25 cellular contexts compared by ENCODE assay signal in genomic region chr1:87523466-87523865, GRCh38.
A peak's percentile ranks its signal among the peaks of the same experiment; 100 is the strongest.
DNase-seq lines count a peak whose midpoint lies in the region; ATAC-seq, FAIRE-seq and TF ChIP-seq lines count a peak whose summit lies in the region.
"Had no signal": no experiment of that assay in that cellular context is flagged by ENCODE, and none has a peak within 500 bp of the region (broad histone marks: within the 10 kb centered on the region; RNA-seq: fewer than 3 reads in every experiment).

No MANE protein-coding gene starts in this region.

- TF ChIP-seq EP300 in GM12878 (IDR thresholded peaks at IDR 0.05; ENCODE audit: borderline replicate concordance in 1 of 2, control insufficient read depth in 1 of 2, low read depth in 2 of 2, low read length in 2 of 2) (no peak), stomach (IDR thresholded peaks at IDR 0.05) (no peak)

- DNase-seq in GM12865 (ENCODE audit: low read depth) (peak; percentile 3), GM12878 (ENCODE audit: low read depth, low spot score) (no peak), left ventricle myocardium superior (no peak), stomach (no peak), AG08395 (ENCODE audit: low spot score) (no peak)
- no peak for DNase-seq in activated CD4-positive, alpha-beta T cell treated with anti-CD3 and anti-CD28 coated beads for 1 hour
- DNase-seq: activated CD4-positive, alpha-beta T cell treated with anti-CD3 and anti-CD28 coated beads, Interleukin-2, amount 50 U/mL, for 48 hours; activated CD8-positive, alpha-beta memory T cell treated with anti-CD3 and anti-CD28 coated beads, Interleukin-2, amount 50 U/mL, for 4 hours; BE2C; central memory CD4-positive, alpha-beta T cell; dermis blood vessel endothelial cell; midbrain; naive thymus-derived CD8-positive, alpha-beta T cell; NCI-H2029 treated with DMSO at 0.1 percent for 48 hours; NCI-H2227 treated with DMSO at 0.1 percent for 48 hours; NCI-H526 treated with DMSO at 0.1 percent for 48 hours; SIG-M5; stimulated activated CD4-positive, alpha-beta T cell treated with anti-CD3 and anti-CD28 coated beads, Interleukin-4, amount 100 ng/mL, for 1 hour had no signal

- SMC1A ChIA-PET in GM12878 (lab: Charles Lee; ENCODE audit: uncharacterized antibody, unreplicated experiment) = interaction anchor here (1.6 kb wide), 1 partner anchor 38 kb away, joined by 4 read pairs; no protein-coding TSS in a partner anchor

- CTCF ChIA-PET in GM12878 (lab: Yijun Ruan, JAX) = no interaction called here

- no peak for FAIRE-seq in GM12878 (lab: Jason Lieb, UNC)
- FAIRE-seq: A549, islet of Langerhans, K562 had no signal

- peaks cover 0 to 3% of the 10 kb centered on the region in 2 experiments; a peak in 1 of 4 replicates for H3K27me3 ChIP-seq in GM12878 (replicated peaks in 1 of 2; ENCODE audit: control insufficient read depth in 2 of 2, insufficient read depth in 2 of 2, low read length in 1 of 2)
- no peaks in the 10 kb centered on the region for H3K27me3 ChIP-seq in stomach
- H3K27me3 ChIP-seq: BE2C had no signal

- H3K4me3 ChIP-seq in GM12865 (ENCODE audit: low read depth, low read length) (no peak overlapping the region), GM12878 (no peak overlapping the region), stomach (no peak overlapping the region)
- H3K4me3 ChIP-seq: A549, K562 had no signal

- in situ Hi-C loops in GM12878 (cut with MboI) = no loop called here

- TF ChIP-seq CTCF in GM12865 (IDR thresholded peaks at IDR 0.05; ENCODE audit: insufficient read depth, low read depth, low read length, missing control alignments) (no peak), GM12878 (IDR thresholded peaks at IDR 0.05 in 2 of 3, conservative IDR thresholded peaks at IDR 0.05 in 1 of 3; ENCODE audit: control insufficient read depth in 2 of 3, extremely low read depth in 1 of 3, insufficient read depth in 1 of 3, low read depth in 3 of 3, low read length in 3 of 3) (no peak), stomach (IDR thresholded peaks at IDR 0.05) (no peak)

- H3K79me2 ChIP-seq in GM12878 (ENCODE audit: control insufficient read depth, insufficient read depth, low read length) = no peaks in the 10 kb centered on the region

- H3K27ac ChIP-seq in GM12878 (ENCODE audit: control insufficient read depth, insufficient read depth) (no peak overlapping the region), stomach (peak overlapping the region in 4 of 5 donors; percentile 11 to 46 (median 25))
- H3K27ac ChIP-seq: A549 had no signal

- no peaks in the 10 kb centered on the region for H4K20me1 ChIP-seq in GM12878 (ENCODE audit: control insufficient read depth, insufficient read depth)

- 5% methylated on average over 3 of the region's 3 CpGs for WGBS in GM12878 (ENCODE audit: insufficient coverage, insufficient replicate concordance, low lambda C conversion rate, missing lambda C conversion rate)
- WGBS in stomach, 5 donors = 52 to 73% (median 68%) methylated on average over 3 of the region's 3 CpGs

- no peak overlapping the region for H2AFZ ChIP-seq in GM12878 (ENCODE audit: control insufficient read depth, low read depth, low read length)

- RAD21 ChIA-PET in GM12878 (lab: Charles Lee; ENCODE audit: unreplicated experiment) = no interaction called here

- H3K9me3 ChIP-seq in GM12878 (replicated peaks; ENCODE audit: control insufficient read depth, insufficient read depth, low read length) (no peaks in the 10 kb centered on the region; the same call in 2 of the 3 replicates), stomach (no peaks in the 10 kb centered on the region)
- H3K9me3 ChIP-seq: A549, BE2C had no signal

- H3K4me1 ChIP-seq in GM12878 (ENCODE audit: control insufficient read depth, insufficient read depth, low read length) = no peaks in the 10 kb centered on the region
- peaks cover 0 to 24% (median 7%) of the 10 kb centered on the region in 4 donors for H3K4me1 ChIP-seq in stomach
- H3K4me1 ChIP-seq: A549, BE2C had no signal

- BruUV-seq in GM12878 (replicated peaks; lab: Mats Ljungman, UMichigan) = no TSS peak

- H3K36me3 ChIP-seq in GM12878 (ENCODE audit: control insufficient read depth in 2 of 2, insufficient read depth in 2 of 2, low read length in 1 of 2) (no peaks in the 10 kb centered on the region), stomach (no peaks in the 10 kb centered on the region)
- H3K36me3 ChIP-seq: BE2C had no signal

- no peak overlapping the region for H3K4me2 ChIP-seq in GM12878 (ENCODE audit: control insufficient read depth, insufficient read depth)
- H3K4me2 ChIP-seq: A549 had no signal

- H3K9ac ChIP-seq in GM12878 (ENCODE audit: control insufficient read depth, insufficient read depth, low read length) = no peak overlapping the region

- TF ChIP-seq RAD21 in GM12878 (IDR thresholded peaks at IDR 0.05; ENCODE audit: insufficient read depth, low read depth, low read length) = no peak

- ATAC-seq in GM12878 (peak; percentile 50), left ventricle myocardium superior (peak; percentile 31), HG03442 (IDR thresholded peaks at IDR 0.05; ENCODE audit: unreplicated experiment) (no peak), HG02870 (IDR thresholded peaks at IDR 0.05; ENCODE audit: unreplicated experiment) (no peak)
- ATAC-seq: A549; activated naive CD4-positive, alpha-beta T cell treated with anti-CD3 and anti-CD28 coated beads, Interleukin-2, amount 50 U/mL, for 72 hours; K562; naive thymus-derived CD8-positive, alpha-beta T cell; Panc1 had no signal

- intact Hi-C loops in GM12878 (cut with micrococcal nuclease; ENCODE audit: unreplicated experiment) (no loop called here), left ventricle myocardium superior (cut with micrococcal nuclease) (no loop called here), stomach (cut with DNase I; ENCODE audit: low total_unique reads) (no loop called here)

- TF ChIP-seq POLR2A in GM12878 (IDR thresholded peaks at IDR 0.05; ENCODE audit: low read depth, low read length) (no peak), stomach (IDR thresholded peaks at IDR 0.05) (no peak)

- POLR2A ChIA-PET in GM12878 (lab: Charles Lee) = no interaction called here

TF ChIP-seq in GM12878, 131 proteins besides CTCF, POLR2A, EP300 and RAD21 (continues in another document):
- TF ChIP-seq ZBTB11 (CRISPR knock-in tag; IDR thresholded peaks at IDR 0.05) = no peak
- no peak for TF ChIP-seq RAD51 (IDR thresholded peaks at IDR 0.05)
- no peak for TF ChIP-seq CHD4 (IDR thresholded peaks at IDR 0.05)
- TF ChIP-seq ZBTB40 (IDR thresholded peaks at IDR 0.05; ENCODE audit: borderline replicate concordance) = no peak

Comparison
In these comparisons a context has a peak if more than half of its experiments do, and no peak if none do; other contexts are left out.
1. ATAC-seq: peak in GM12878 (single experiment) and left ventricle myocardium superior (single experiment); none in HG03442 (single experiment) and HG02870 (single experiment).